28 cellular contexts compared by ENCODE assay signal in the genomic region with DNA sequence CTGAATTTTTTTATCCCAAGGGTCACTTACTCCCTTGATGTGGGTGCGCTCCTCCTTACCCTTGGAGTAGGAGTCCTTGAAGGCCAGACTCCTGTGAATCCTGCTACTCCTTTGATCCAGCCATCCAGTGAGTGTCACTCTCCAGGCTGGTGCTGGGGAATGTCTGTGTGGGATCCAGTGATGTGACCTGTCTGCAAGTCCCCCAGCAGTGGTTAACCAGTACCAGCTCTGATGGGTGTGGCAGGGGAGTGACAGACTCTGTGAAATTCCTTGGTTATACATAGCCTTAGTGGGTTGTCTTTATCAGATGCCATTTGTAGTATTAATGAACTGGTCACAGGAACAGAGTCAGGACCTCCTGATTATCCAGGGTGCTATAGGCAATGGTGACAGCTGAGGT.
"Had no signal": no experiment of that assay in that cellular context is flagged by ENCODE, and none has a peak within 500 bp of the region (broad histone marks: within the 10 kb centered on the region; RNA-seq: fewer than 3 reads in every experiment).

No MANE protein-coding gene starts in this region.

- H3K4me3 Mint-ChIP-seq: naive B cell; natural killer cell treated with Interleukin-12 subunit alpha and Interleukin-12 subunit beta and Interleukin-15 and Interleukin-18, amount 100 ng/mL, for 72 hours; neural crest cell; stimulated activated memory B cell treated with anti-CD40 and anti-IgM and Interleukin-4, amounts not matched to agents 10 μg/mL and 1 μg/mL and 100 μg/mL, for 72 hours; type B pancreatic cell had no signal

- H3K9me3 ChIP-seq: neutrophil, right lobe of liver, testis, tibial artery had no signal

- H3K9ac ChIP-seq: parathyroid adenoma had no signal

- H3K79me2 ChIP-seq: parathyroid adenoma had no signal

- H3K4me2 ChIP-seq: smooth muscle cell had no signal

- H3K27me3 ChIP-seq: esophagus squamous epithelium, heart right ventricle, left lung, neutrophil, right lobe of liver, testis, tibial artery had no signal

- H3K4me1 Mint-ChIP-seq: naive B cell; stimulated activated memory B cell treated with anti-CD40 and anti-IgM and Interleukin-4, amounts not matched to agents 10 μg/mL and 1 μg/mL and 100 μg/mL, for 72 hours had no signal

- H3K4me1 ChIP-seq: esophagus squamous epithelium, heart right ventricle, left lung, parathyroid adenoma, right lobe of liver, testis, tibial artery had no signal

- H2AFZ ChIP-seq: parathyroid adenoma had no signal

- H3K9me3 Mint-ChIP-seq: neural crest cell, type B pancreatic cell had no signal

- H3K27ac ChIP-seq: coronary artery, esophagus squamous epithelium, heart right ventricle, left lung, neutrophil, parathyroid adenoma, right lobe of liver, testis, tibial artery had no signal

- H3K36me3 Mint-ChIP-seq: naive B cell; stimulated activated memory B cell treated with anti-CD40 and anti-IgM and Interleukin-4, amounts not matched to agents 10 μg/mL and 1 μg/mL and 100 μg/mL, for 72 hours; type B pancreatic cell had no signal

- ATAC-seq: heart right ventricle; left cardiac atrium; left lung; natural killer cell treated with Interleukin-12 subunit alpha and Interleukin-12 subunit beta and Interleukin-15 and Interleukin-18, amount 100 ng/mL, for 72 hours; right lobe of liver; stimulated activated memory B cell treated with anti-CD40 and anti-IgM and Interleukin-4, amounts not matched to agents 10 μg/mL and 1 μg/mL and 100 μg/mL, for 72 hours; stimulated activated naive CD8-positive, alpha-beta T cell treated with anti-CD3 and anti-CD28 coated beads, Interleukin-15, Interleukin-2, amounts not matched to agents 100 U/mL and 50 U/mL, for 24 hours had no signal

- H3K27ac Mint-ChIP-seq: natural killer cell treated with Interleukin-12 subunit alpha and Interleukin-12 subunit beta and Interleukin-15 and Interleukin-18, amount 100 ng/mL, for 72 hours; progenitor cell of endocrine pancreas; stimulated activated memory B cell treated with anti-CD40 and anti-IgM and Interleukin-4, amounts not matched to agents 10 μg/mL and 1 μg/mL and 100 μg/mL, for 72 hours; type B pancreatic cell had no signal

- H3K4me3 ChIP-seq: coronary artery, esophagus squamous epithelium, heart right ventricle, left lung, right lobe of liver, smooth muscle cell, testis, tibial artery had no signal

- DNase-seq: dermis blood vessel endothelial cell; effector memory CD4-positive, alpha-beta T cell; erythroblast; esophagus squamous epithelium; foreskin melanocyte; glutamatergic neuron; heart right ventricle; hippocampal formation; left cardiac atrium; left lung; naive B cell; right lobe of liver; stimulated activated CD4-positive, alpha-beta T cell treated with anti-CD3 and anti-CD28 coated beads, Interleukin-12 subunit alpha, Interleukin-12 subunit beta, amount 100 ng/mL, for 4 hours; stimulated activated CD4-positive, alpha-beta T cell treated with anti-CD3 and anti-CD28 coated beads, Interleukin-1b, Interleukin-23, amount 100 ng/mL, for 48 hours; stimulated activated CD4-positive, alpha-beta T cell treated with anti-CD3 and anti-CD28 coated beads, Interleukin-4, amount 100 ng/mL, for 24 hours; stimulated activated naive CD8-positive, alpha-beta T cell treated with anti-CD3 and anti-CD28 coated beads, Interleukin-15, Interleukin-2, amounts not matched to agents 100 U/mL and 50 U/mL, for 24 hours; substantia nigra; testis; tibial artery had no signal

- H3K36me3 ChIP-seq: esophagus squamous epithelium, heart right ventricle, left lung, neutrophil, right lobe of liver, tibial artery had no signal
